19 cellular contexts compared by ENCODE assay signal in the genomic region with DNA sequence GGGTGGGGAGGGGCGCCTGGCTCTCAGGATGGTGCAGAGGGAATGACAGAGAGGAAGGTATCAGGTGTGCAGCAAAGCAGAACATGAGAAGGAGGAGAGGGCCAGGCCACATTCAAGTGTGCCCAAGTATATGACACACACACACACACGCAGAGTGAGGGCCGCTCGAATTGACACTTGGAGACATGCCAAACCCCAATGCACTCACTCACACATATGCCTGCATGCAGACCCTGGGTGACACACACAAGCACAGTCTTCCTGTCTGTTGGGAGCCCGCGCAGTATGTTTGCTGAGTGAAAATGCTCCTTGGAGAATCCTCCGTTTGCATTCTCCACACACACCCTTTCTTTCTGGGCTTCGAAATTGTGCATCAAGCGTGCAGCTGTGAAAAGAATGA.
DNase-seq lines count a peak whose midpoint lies in the region; ATAC-seq and TF ChIP-seq lines count a peak whose summit lies in the region.
"Had no signal": no experiment of that assay in that cellular context is flagged by ENCODE, and none has a peak within 500 bp of the region (broad histone marks: within the 10 kb centered on the region; RNA-seq: fewer than 3 reads in every experiment).

No MANE protein-coding gene starts in this region.

- intact Hi-C loops in activated CD8-positive, alpha-beta T cell treated with anti-CD3 and anti-CD28 coated beads for 36 hours (cut with micrococcal nuclease), result no loop called here
- intact Hi-C loops in Caco-2 (cut with micrococcal nuclease; ENCODE audit: unreplicated experiment), result no loop called here

- peak; percentile 67 for DNase-seq in activated CD8-positive, alpha-beta memory T cell treated with anti-CD3 and anti-CD28 coated beads for 24 hours
- DNase-seq in activated CD8-positive, alpha-beta memory T cell treated with anti-CD3 and anti-CD28 coated beads, Interleukin-2, amount 50 U/mL, for 48 hours, result no peak
- DNase-seq in GDM1 (lab: John Stamatoyannopoulos, UW) (peak; percentile 26), retina (peak; percentile 54), Caco-2 (no peak)
- peak; percentile 67 for DNase-seq in activated CD8-positive, alpha-beta T cell treated with anti-CD3 and anti-CD28 coated beads for 36 hours
- DNase-seq: adrenal gland; gastrocnemius medialis; GOT3; NCI-H446 treated with DMSO at 0.1 percent for 48 hours; PC-9; right cardiac atrium; stimulated activated CD4-positive, alpha-beta T cell treated with anti-CD3 and anti-CD28 coated beads, Interleukin-2, amount 100 ng/mL, for 48 hours had no signal

- H3K4me3 Mint-ChIP-seq in activated CD8-positive, alpha-beta T cell treated with anti-CD3 and anti-CD28 coated beads for 36 hours, result no peak overlapping the region
- no peak overlapping the region for H3K4me3 Mint-ChIP-seq in Caco-2 (ENCODE audit: unreplicated experiment)
- H3K4me3 Mint-ChIP-seq: neural crest cell; stimulated activated memory B cell treated with anti-CD40 and anti-IgM and Interleukin-4, amounts not matched to agents 10 μg/mL and 1 μg/mL and 100 μg/mL, for 72 hours had no signal

- H3K4me3 ChIP-seq in Caco-2 (ENCODE audit: low read depth, low read length), result no peak overlapping the region
- H3K4me3 ChIP-seq: adrenal gland, gastrocnemius medialis, PC-9, upper lobe of left lung had no signal

- TF ChIP-seq CTCF in activated CD8-positive, alpha-beta T cell treated with anti-CD3 and anti-CD28 coated beads for 36 hours (IDR thresholded peaks at IDR 0.05), result no peak
- TF ChIP-seq CTCF in Caco-2 (IDR thresholded peaks at IDR 0.05; ENCODE audit: insufficient read depth in 1 of 2, low read depth in 1 of 2, low read length in 1 of 2, severe bottlenecking in 1 of 2, unreplicated experiment in 1 of 2), result no peak

- no peaks in the 10 kb centered on the region for H3K36me3 ChIP-seq in Caco-2 (ENCODE audit: control insufficient read depth, insufficient read depth, low read length)
- H3K36me3 ChIP-seq: adrenal gland, gastrocnemius medialis, upper lobe of left lung had no signal

- no peaks in the 10 kb centered on the region for H3K36me3 Mint-ChIP-seq in activated CD8-positive, alpha-beta T cell treated with anti-CD3 and anti-CD28 coated beads for 36 hours (ENCODE audit: low read depth)
- H3K36me3 Mint-ChIP-seq in Caco-2 (ENCODE audit: insufficient read depth, unreplicated experiment), result no peaks in the 10 kb centered on the region
- H3K36me3 Mint-ChIP-seq: stimulated activated memory B cell treated with anti-CD40 and anti-IgM and Interleukin-4, amounts not matched to agents 10 μg/mL and 1 μg/mL and 100 μg/mL, for 72 hours had no signal

- CTCF ChIA-PET in activated CD8-positive, alpha-beta T cell treated with anti-CD3 and anti-CD28 coated beads for 36 hours (lab: Charles Lee), result no interaction called here
- CTCF ChIA-PET in Caco-2 (lab: Charles Lee), result no interaction called here

- BruUV-seq in Caco-2 (replicated peaks; lab: Mats Ljungman, UMichigan), result no TSS peak

- 0 out of 2 replicates have a peak, but pooled peaks cover 7% of the 10 kb centered on the region for H3K4me1 ChIP-seq in Caco-2
- H3K4me1 ChIP-seq: adrenal gland, gastrocnemius medialis, upper lobe of left lung had no signal

- no peak overlapping the region for H3K27ac Mint-ChIP-seq in activated CD8-positive, alpha-beta T cell treated with anti-CD3 and anti-CD28 coated beads for 36 hours
- no peak overlapping the region for H3K27ac Mint-ChIP-seq in Caco-2 (ENCODE audit: unreplicated experiment)
- H3K27ac Mint-ChIP-seq: stimulated activated memory B cell treated with anti-CD40 and anti-IgM and Interleukin-4, amounts not matched to agents 10 μg/mL and 1 μg/mL and 100 μg/mL, for 72 hours had no signal

- peak; percentile 65 for ATAC-seq in activated CD8-positive, alpha-beta T cell treated with anti-CD3 and anti-CD28 coated beads for 36 hours
- no peak for ATAC-seq in esophagus mucosa
- ATAC-seq in GM21717 (IDR thresholded peaks at IDR 0.05; ENCODE audit: unreplicated experiment), result no peak
- ATAC-seq: gastrocnemius medialis had no signal

- peaks cover 51% of the 10 kb centered on the region for H3K4me1 Mint-ChIP-seq in activated CD8-positive, alpha-beta T cell treated with anti-CD3 and anti-CD28 coated beads for 36 hours (ENCODE audit: low read depth)
- H3K4me1 Mint-ChIP-seq in Caco-2 (ENCODE audit: low read depth, unreplicated experiment), result no peaks in the 10 kb centered on the region
- H3K4me1 Mint-ChIP-seq: neural crest cell; stimulated activated memory B cell treated with anti-CD40 and anti-IgM and Interleukin-4, amounts not matched to agents 10 μg/mL and 1 μg/mL and 100 μg/mL, for 72 hours had no signal

- H3K9me3 ChIP-seq in Caco-2, result no peaks in the 10 kb centered on the region
- H3K9me3 ChIP-seq: adrenal gland, gastrocnemius medialis, SK-N-SH, upper lobe of left lung had no signal

- no peaks in the 10 kb centered on the region for H3K9me3 Mint-ChIP-seq in activated CD8-positive, alpha-beta T cell treated with anti-CD3 and anti-CD28 coated beads for 36 hours
- no peaks in the 10 kb centered on the region for H3K9me3 Mint-ChIP-seq in Caco-2 (ENCODE audit: unreplicated experiment)
- H3K9me3 Mint-ChIP-seq: neural crest cell; stimulated activated memory B cell treated with anti-CD40 and anti-IgM and Interleukin-4, amounts not matched to agents 10 μg/mL and 1 μg/mL and 100 μg/mL, for 72 hours had no signal

- H3K27me3 ChIP-seq in Caco-2 (replicated peaks; ENCODE audit: control insufficient read depth, insufficient read depth, low read length), result no peaks in the 10 kb centered on the region
- H3K27me3 ChIP-seq: adrenal gland, gastrocnemius medialis, upper lobe of left lung had no signal

- H3K27me3 Mint-ChIP-seq in activated CD8-positive, alpha-beta T cell treated with anti-CD3 and anti-CD28 coated beads for 36 hours, result no peaks in the 10 kb centered on the region
- peaks cover 4% of the 10 kb centered on the region for H3K27me3 Mint-ChIP-seq in Caco-2 (ENCODE audit: insufficient read depth, unreplicated experiment)

- POLR2A ChIA-PET in activated CD8-positive, alpha-beta T cell treated with anti-CD3 and anti-CD28 coated beads for 36 hours (lab: Charles Lee), result no interaction called here
- POLR2A ChIA-PET in Caco-2 (lab: Charles Lee), result no interaction called here

Comparison
In these comparisons a context has a peak if more than half of its experiments do, and no peak if none do; other contexts are left out.
1. DNase-seq: peak in activated CD8-positive, alpha-beta memory T cell treated with anti-CD3 and anti-CD28 coated beads for 24 hours (single experiment), GDM1 (single experiment), activated CD8-positive, alpha-beta T cell treated with anti-CD3 and anti-CD28 coated beads for 36 hours (single experiment) and retina (single experiment); none in activated CD8-positive, alpha-beta memory T cell treated with anti-CD3 and anti-CD28 coated beads, Interleukin-2, amount 50 U/mL, for 48 hours (single experiment) and Caco-2 (0 of 2).